In the genomic region with DNA sequence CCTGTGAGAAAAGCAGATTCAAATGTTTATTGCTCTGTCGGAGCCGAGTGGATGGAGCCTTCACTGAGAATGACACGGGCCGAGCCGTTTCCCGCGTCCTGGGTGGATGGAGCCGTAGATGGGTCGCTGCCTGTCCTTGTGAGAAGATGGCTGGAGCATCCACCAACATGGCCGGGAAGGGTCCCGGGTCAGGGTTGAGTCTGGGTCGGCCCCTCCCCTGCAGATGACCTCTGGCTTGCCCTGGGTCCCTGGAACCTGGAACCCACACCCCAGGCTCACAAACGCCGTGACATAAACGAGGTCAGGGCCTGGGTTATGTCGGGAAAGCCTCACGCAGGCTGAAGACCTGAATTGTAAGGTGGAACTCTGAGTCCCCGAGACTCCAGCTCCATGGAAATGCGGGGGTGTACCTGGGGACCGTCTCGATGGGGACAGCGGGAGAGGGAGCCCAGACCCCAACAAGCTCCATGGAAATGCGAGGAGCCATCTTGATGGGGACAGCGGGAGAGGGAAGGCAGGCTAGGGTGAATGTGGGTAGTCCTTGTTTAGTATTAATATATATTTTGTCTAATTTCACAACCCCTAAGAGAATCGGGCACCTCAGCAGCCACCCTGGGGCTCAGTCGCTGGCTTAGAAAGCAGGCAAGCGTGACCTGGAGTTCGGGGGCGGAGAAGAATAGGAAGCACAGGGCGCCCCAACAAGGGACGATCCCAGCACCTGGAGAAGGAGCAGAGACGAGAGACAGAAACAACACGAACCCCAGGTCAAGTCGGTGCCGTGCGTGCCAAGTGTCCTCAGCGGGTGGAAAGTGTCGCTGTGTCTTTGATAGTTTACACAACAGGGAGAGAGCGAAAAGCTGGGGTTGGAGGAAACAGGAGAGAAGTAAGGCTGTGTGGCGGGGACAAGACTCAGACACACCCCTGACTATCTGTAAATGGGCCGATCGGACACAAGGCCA, we compare ENCODE assay signal across 1 cellular context.
TF ChIP-seq lines count a peak whose summit lies in the region.

No MANE protein-coding gene starts in this region.

TF ChIP-seq in IMR-90, 13 proteins besides CTCF, POLR2A, EP300 and RAD21:
- TF ChIP-seq, protein P1, sequence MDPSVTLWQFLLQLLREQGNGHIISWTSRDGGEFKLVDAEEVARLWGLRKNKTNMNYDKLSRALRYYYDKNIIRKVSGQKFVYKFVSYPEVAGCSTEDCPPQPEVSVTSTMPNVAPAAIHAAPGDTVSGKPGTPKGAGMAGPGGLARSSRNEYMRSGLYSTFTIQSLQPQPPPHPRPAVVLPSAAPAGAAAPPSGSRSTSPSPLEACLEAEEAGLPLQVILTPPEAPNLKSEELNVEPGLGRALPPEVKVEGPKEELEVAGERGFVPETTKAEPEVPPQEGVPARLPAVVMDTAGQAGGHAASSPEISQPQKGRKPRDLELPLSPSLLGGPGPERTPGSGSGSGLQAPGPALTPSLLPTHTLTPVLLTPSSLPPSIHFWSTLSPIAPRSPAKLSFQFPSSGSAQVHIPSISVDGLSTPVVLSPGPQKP (IDR thresholded peaks at IDR 0.05; ENCODE audit: borderline replicate concordance, low read depth, low read length), result no peak
- TF ChIP-seq NFE2L2 (IDR thresholded peaks at IDR 0.05; ENCODE audit: low read depth, low read length) (no peak), MAZ (IDR thresholded peaks at IDR 0.05; ENCODE audit: borderline replicate concordance, low read depth, low read length) (no peak), MXI1 (IDR thresholded peaks at IDR 0.05; ENCODE audit: borderline replicate concordance, low read depth, low read length) (no peak), RFX5 (IDR thresholded peaks at IDR 0.05; ENCODE audit: low read depth, low read length) (no peak), SMC3 (IDR thresholded peaks at IDR 0.05; ENCODE audit: low read depth, low read length) (no peak), CEBPB (IDR thresholded peaks at IDR 0.05; ENCODE audit: low read depth, low read length) (no peak)
- TF ChIP-seq, protein P2, sequence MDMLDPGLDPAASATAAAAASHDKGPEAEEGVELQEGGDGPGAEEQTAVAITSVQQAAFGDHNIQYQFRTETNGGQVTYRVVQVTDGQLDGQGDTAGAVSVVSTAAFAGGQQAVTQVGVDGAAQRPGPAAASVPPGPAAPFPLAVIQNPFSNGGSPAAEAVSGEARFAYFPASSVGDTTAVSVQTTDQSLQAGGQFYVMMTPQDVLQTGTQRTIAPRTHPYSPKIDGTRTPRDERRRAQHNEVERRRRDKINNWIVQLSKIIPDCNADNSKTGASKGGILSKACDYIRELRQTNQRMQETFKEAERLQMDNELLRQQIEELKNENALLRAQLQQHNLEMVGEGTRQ (IDR thresholded peaks at IDR 0.05; ENCODE audit: low read depth, low read length), result no peak
